ENCODE assay signal across 22 cellular contexts in genomic region chr10:28523725-28524252, GRCh38. TPM values are rescaled to one million over a fixed set of nuclear protein-coding genes. Genes with fewer than 3 reads are reported as not detected.
DNase-seq lines count a peak whose midpoint lies in the region; ATAC-seq, FAIRE-seq and TF ChIP-seq lines count a peak whose summit lies in the region.
"Had no signal": no experiment of that assay in that cellular context is flagged by ENCODE, and none has a peak within 500 bp of the region (broad histone marks: within the 10 kb centered on the region; RNA-seq: fewer than 3 reads in every experiment).

No MANE protein-coding gene starts in this region.

- TF ChIP-seq EP300 in K562 (IDR thresholded peaks at IDR 0.05; ENCODE audit: low read length) = no peak

- no peaks in the 10 kb centered on the region for H3K4me1 Mint-ChIP-seq in Calu3 (ENCODE audit: low read depth, unreplicated experiment)
- peaks cover 2 to 4% of the 10 kb centered on the region in 2 donors for H3K4me1 Mint-ChIP-seq in stimulated activated naive B cell treated with anti-CD40 and anti-IgM and Interleukin-4, amounts not matched to agents 10 μg/mL and 1 μg/mL and 100 μg/mL, for 72 hours

- H3K4me3 ChIP-seq in A673 (ENCODE audit: low read depth, low read length, poor library complexity, severe bottlenecking) (no peak overlapping the region), OCI-LY7 (ENCODE audit: low read depth, low read length, poor library complexity, severe bottlenecking) (no peak overlapping the region), K562 (no peak overlapping the region)

- no peak for FAIRE-seq in K562 (lab: Jason Lieb, UNC)

- H3K4me1 ChIP-seq in A673 (ENCODE audit: insufficient read depth, low read length, poor library complexity, severe bottlenecking) (no peaks in the 10 kb centered on the region), OCI-LY7 (ENCODE audit: insufficient read depth, low read length, poor library complexity, severe bottlenecking) (no peaks in the 10 kb centered on the region), K562 (replicated peaks in 1 of 2; ENCODE audit: control insufficient read depth in 2 of 2, insufficient read depth in 2 of 2, low read length in 2 of 2) (no peaks in the 10 kb centered on the region)
- H3K4me1 ChIP-seq: BE2C had no signal

- H2AFZ ChIP-seq in OCI-LY7 (ENCODE audit: low read length) (no peak overlapping the region), K562 (ENCODE audit: low read depth, low read length) (no peak overlapping the region)

- H3K27ac ChIP-seq in A673 (ENCODE audit: low read depth, low read length, poor library complexity, severe bottlenecking) = no peak overlapping the region
- no peak overlapping the region for H3K27ac ChIP-seq in OCI-LY7 (ENCODE audit: low read depth, low read length, poor library complexity, severe bottlenecking)
- no peak overlapping the region for H3K27ac ChIP-seq in K562 (ENCODE audit: extremely low read depth, low read depth, low read length)
- H3K27ac ChIP-seq: HL-60 had no signal

- CTCF ChIA-PET in A673 (lab: Charles Lee) = no interaction called here
- CTCF ChIA-PET in Calu3 (lab: Charles Lee) = no interaction called here
- CTCF ChIA-PET in OCI-LY7 (lab: Charles Lee; ENCODE audit: unreplicated experiment) = no interaction called here
- CTCF ChIA-PET in K562 (lab: Yijun Ruan, JAX; ENCODE audit: low intra/inter-chr PET ratio) = no interaction called here

- no peak overlapping the region for H3K4me3 Mint-ChIP-seq in Calu3 (ENCODE audit: low read depth, unreplicated experiment)
- H3K4me3 Mint-ChIP-seq in stimulated activated naive B cell treated with anti-CD40 and anti-IgM and Interleukin-4, amounts not matched to agents 10 μg/mL and 1 μg/mL and 100 μg/mL, for 72 hours = no peak overlapping the region
- H3K4me3 Mint-ChIP-seq: CD4-positive, CD25-positive, alpha-beta regulatory T cell; CD8-positive, alpha-beta memory T cell had no signal

- H3K36me3 ChIP-seq in A673 (ENCODE audit: insufficient read depth, low read length, poor library complexity, severe bottlenecking) = peaks cover 26% of the 10 kb centered on the region
- H3K36me3 ChIP-seq in OCI-LY7 (ENCODE audit: insufficient read depth, low read length) = peaks cover 42% of the 10 kb centered on the region
- H3K36me3 ChIP-seq in K562 (ENCODE audit: control insufficient read depth, insufficient read depth, low read length) = no peaks in the 10 kb centered on the region
- H3K36me3 ChIP-seq: BE2C had no signal

- H3K36me3 Mint-ChIP-seq in Calu3 (ENCODE audit: insufficient read depth, unreplicated experiment) = peaks cover 7% of the 10 kb centered on the region
- peaks cover 43 to 52% of the 10 kb centered on the region in 2 donors for H3K36me3 Mint-ChIP-seq in stimulated activated naive B cell treated with anti-CD40 and anti-IgM and Interleukin-4, amounts not matched to agents 10 μg/mL and 1 μg/mL and 100 μg/mL, for 72 hours

- no peaks in the 10 kb centered on the region for H3K9me1 ChIP-seq in K562 (ENCODE audit: control insufficient read depth, insufficient read depth, low read length)

- ATAC-seq in K562 (no peak), GM18498 (IDR thresholded peaks at IDR 0.05; ENCODE audit: unreplicated experiment) (no peak)
- ATAC-seq in stimulated activated naive B cell treated with anti-CD40 and anti-IgM and Interleukin-4, amounts not matched to agents 10 μg/mL and 1 μg/mL and 100 μg/mL, for 72 hours (replicated peaks) = no peak

- no peaks in the 10 kb centered on the region for H3K9me2 ChIP-seq in OCI-LY7 (ENCODE audit: insufficient read depth, low read length)

- H3K79me2 ChIP-seq in OCI-LY7 (ENCODE audit: insufficient read depth, low read depth, low read length) (peaks cover 5% of the 10 kb centered on the region; the same call in 1 of the 2 replicates), K562 (ENCODE audit: control insufficient read depth, insufficient read depth, low read length) (no peaks in the 10 kb centered on the region)

- H3K27me3 ChIP-seq in A673 (replicated peaks; ENCODE audit: insufficient read depth, low read depth, low read length, poor library complexity) = no peaks in the 10 kb centered on the region
- H3K27me3 ChIP-seq in K562 (ENCODE audit: control insufficient read depth in 2 of 2, insufficient read depth in 2 of 2, low read length in 2 of 2) = no peaks in the 10 kb centered on the region
- H3K27me3 ChIP-seq: BE2C had no signal

- no peaks in the 10 kb centered on the region for H3K27me3 Mint-ChIP-seq in Calu3 (ENCODE audit: unreplicated experiment)
- no peaks in the 10 kb centered on the region for H3K27me3 Mint-ChIP-seq in stimulated activated naive B cell treated with anti-CD40 and anti-IgM and Interleukin-4, amounts not matched to agents 10 μg/mL and 1 μg/mL and 100 μg/mL, for 72 hours
- H3K27me3 Mint-ChIP-seq: CD8-positive, alpha-beta memory T cell; IgD-negative memory B cell had no signal

- TF ChIP-seq POLR2A in K562 (conservative IDR thresholded peaks at IDR 0.05) = no peak

- POLR2A ChIA-PET in A673 (lab: Charles Lee; ENCODE audit: low non-redundant PET) (no interaction called here), OCI-LY7 (lab: Charles Lee) (interaction anchor here (0.6 kb wide), 1 partner anchor 1380 kb away, joined by 3 read pairs; no protein-coding TSS in a partner anchor), K562 (lab: Yijun Ruan, JAX) (interaction anchor here (1.0 kb wide), 1 partner anchor 9 kb away, joined by 3 read pairs; the partner anchor contains the start of gene WAC)

- H3K9me3 Mint-ChIP-seq in Calu3 (ENCODE audit: low read depth, unreplicated experiment) = peaks cover 3% of the 10 kb centered on the region
- peaks cover 9% of the 10 kb centered on the region in 2 donors for H3K9me3 Mint-ChIP-seq in stimulated activated naive B cell treated with anti-CD40 and anti-IgM and Interleukin-4, amounts not matched to agents 10 μg/mL and 1 μg/mL and 100 μg/mL, for 72 hours

- BruUV-seq in A673 (replicated peaks; lab: Mats Ljungman, UMichigan) = TSS peak; percentile 22
- BruUV-seq in Calu3 (replicated peaks; lab: Mats Ljungman, UMichigan) = TSS peak; percentile 20
- TSS peak; percentile 60 for BruUV-seq in OCI-LY7 (replicated peaks; lab: Mats Ljungman, UMichigan)
- TSS peak; percentile 16 for BruUV-seq in K562 (replicated peaks; lab: Mats Ljungman, UMichigan)

- H3K4me2 ChIP-seq in OCI-LY7 (ENCODE audit: low read length) = no peak overlapping the region
- no peak overlapping the region for H3K4me2 ChIP-seq in K562 (ENCODE audit: insufficient read depth, low read length)

- H3K9me3 ChIP-seq in A673 (ENCODE audit: low read depth, low read length, poor library complexity, severe bottlenecking) = peaks cover 16% of the 10 kb centered on the region
- peaks cover 22% of the 10 kb centered on the region; the same call in 1 of the 2 replicates for H3K9me3 ChIP-seq in OCI-LY7 (ENCODE audit: low read length)
- no peaks in the 10 kb centered on the region; the same call in 1 of the 2 replicates for H3K9me3 ChIP-seq in K562 (replicated peaks; ENCODE audit: control insufficient read depth, insufficient read depth, low read depth, low read length)

- no peak for TF ChIP-seq CTCF in A673 (conservative IDR thresholded peaks at IDR 0.05; ENCODE audit: low read depth, low read length)
- TF ChIP-seq CTCF in Calu3 (IDR thresholded peaks at IDR 0.05; ENCODE audit: unreplicated experiment) = no peak
- TF ChIP-seq CTCF in OCI-LY7 (conservative IDR thresholded peaks at IDR 0.05; ENCODE audit: low read length) = no peak
- TF ChIP-seq CTCF in K562 (IDR thresholded peaks at IDR 0.05 in 2 of 3, conservative IDR thresholded peaks at IDR 0.05 in 1 of 3; ENCODE audit: insufficient read depth in 2 of 3, low read depth in 1 of 3, low read length in 3 of 3) = no peak

- H3K9ac ChIP-seq in K562 (ENCODE audit: insufficient read depth in 1 of 2, low read depth in 2 of 2, low read length in 2 of 2) = no peak overlapping the region

- WGBS in K562 (ENCODE audit: insufficient coverage, low coverage, missing lambda C conversion rate) = no CpG with 5 or more reads among the region's 2 CpGs

- no peak for DNase-seq in A673 (ENCODE audit: low spot score)
- DNase-seq in Calu3 = no peak
- DNase-seq in OCI-LY7 (ENCODE audit: low spot score) = no peak
- DNase-seq in K562 (ENCODE audit: extremely low read depth in 1 of 4, low spot score in 3 of 4) = no peak
- no peak for DNase-seq in middle frontal gyrus (ENCODE audit: extremely low spot score, low spot score)
- DNase-seq in stimulated activated naive B cell treated with anti-CD40 and anti-IgM and Interleukin-4, amounts not matched to agents 10 μg/mL and 1 μg/mL and 100 μg/mL, for 72 hours = no peak
- DNase-seq in NCI-H2171 (lab: John Stamatoyannopoulos, UW) = no peak
- DNase-seq: ACHN; BE2C; C1 segment of cervical spinal cord; CD4-positive, CD25-positive, alpha-beta regulatory T cell; CD8-positive, alpha-beta memory T cell; COR-L47; DMS153; DMS79; GDM1; GOT3; H7; KG1 had no signal

- no peaks in the 10 kb centered on the region for H4K20me1 ChIP-seq in OCI-LY7 (ENCODE audit: insufficient read depth, low read length)
- H4K20me1 ChIP-seq in K562 (replicated peaks; ENCODE audit: control insufficient read depth, insufficient read depth, low read length) = no peaks in the 10 kb centered on the region

- in situ Hi-C loops in K562 (cut with MboI) = no loop called here

- no peak for TF ChIP-seq RAD21 in K562 (CRISPR knock-in tag; conservative IDR thresholded peaks at IDR 0.05 in 1 of 2, IDR thresholded peaks at IDR 0.05 in 1 of 2)

- H3K27ac Mint-ChIP-seq in Calu3 (ENCODE audit: unreplicated experiment) = no peak overlapping the region
- no peak overlapping the region for H3K27ac Mint-ChIP-seq in stimulated activated naive B cell treated with anti-CD40 and anti-IgM and Interleukin-4, amounts not matched to agents 10 μg/mL and 1 μg/mL and 100 μg/mL, for 72 hours
- H3K27ac Mint-ChIP-seq: CD4-positive, CD25-positive, alpha-beta regulatory T cell; CD8-positive, alpha-beta memory T cell had no signal

- intact Hi-C loops in A673 (cut with micrococcal nuclease; ENCODE audit: unreplicated experiment) = no loop called here
- intact Hi-C loops in Calu3 (cut with micrococcal nuclease; ENCODE audit: unreplicated experiment) = no loop called here
- intact Hi-C loops in OCI-LY7 (cut with micrococcal nuclease; ENCODE audit: unreplicated experiment) = no loop called here
- intact Hi-C loops in K562 (cut with micrococcal nuclease) = no loop called here

RNA-seq across cellular contexts. Expression of gene WAC, which starts 9.1 kb away (rescaled TPM):
- total RNA-seq in A673 (2021) (125 and 130 TPM in 2 replicates), Calu3 (2022) (125 and 127 TPM in 2 replicates), OCI-LY7 (2022) (121 and 137 TPM in 2 replicates), K562 (2014; rRNA removed) (54.2 and 58.3 TPM in 2 replicates), K562 (2014; rRNA removed; fragmentation: Illumina TruSeq; extraction: Trizol) (83.0 and 94.0 TPM in 2 replicates), K562 (2015; rRNA removed; fragmentation: Illumina TruSeq; extraction: Trizol) (76.1 and 78.2 TPM in 2 replicates), K562 (2021) (69.8 and 79.9 TPM in 2 replicates)
- total RNA-seq in OCI-LY7 (2014; rRNA removed; shearing (Covaris generic)) = 111 and 114 TPM in 2 replicates
- 109 and 323 TPM in 2 replicates for total RNA-seq in K562 (2011; cell fraction: chromatin; rRNA removed; ENCODE audit: low replicate concordance)
- total RNA-seq in K562 (2011; cell fraction: nucleolus; rRNA removed) = 50.0 and 61.3 TPM in 2 replicates
- total RNA-seq in K562 (2011; cell fraction: nucleoplasm; rRNA removed) = 147 and 225 TPM in 2 replicates
- polyA plus RNA-seq in K562 (2011; rRNA removed) (113 and 123 TPM in 2 replicates), K562 (2014; fragmentation: Illumina TruSeq; extraction: Trizol) (96.7 and 116 TPM in 2 replicates), K562 (2014; fragmentation: Nextera tagmentation; extraction: Ambion mirVana) (10 to 100 TPM; 24.8 to 25.3 TPM), K562 (2014; rRNA removed) (51.5 and 56.8 TPM in 2 replicates)
- 56.4 and 68.4 TPM in 2 replicates for polyA plus RNA-seq in K562 (2011; cell fraction: cytosol; rRNA removed)
- polyA plus RNA-seq in K562 (2011; cell fraction: nucleus; rRNA removed) = 71.5 and 89.2 TPM in 2 replicates
- 51.5 and 71.6 TPM in 2 replicates for polyA plus RNA-seq in K562 (2012)
- polyA minus RNA-seq in K562 (2011; rRNA and poly(A)+ RNA removed) = 125 and 138 TPM in 2 replicates
- polyA minus RNA-seq in K562 (2011; cell fraction: cytosol; rRNA and poly(A)+ RNA removed) = 39.5 and 43.6 TPM in 2 replicates
- 62.7 and 93.2 TPM in 2 replicates for polyA minus RNA-seq in K562 (2011; cell fraction: nucleus; rRNA and poly(A)+ RNA removed)
